In the genomic region with DNA sequence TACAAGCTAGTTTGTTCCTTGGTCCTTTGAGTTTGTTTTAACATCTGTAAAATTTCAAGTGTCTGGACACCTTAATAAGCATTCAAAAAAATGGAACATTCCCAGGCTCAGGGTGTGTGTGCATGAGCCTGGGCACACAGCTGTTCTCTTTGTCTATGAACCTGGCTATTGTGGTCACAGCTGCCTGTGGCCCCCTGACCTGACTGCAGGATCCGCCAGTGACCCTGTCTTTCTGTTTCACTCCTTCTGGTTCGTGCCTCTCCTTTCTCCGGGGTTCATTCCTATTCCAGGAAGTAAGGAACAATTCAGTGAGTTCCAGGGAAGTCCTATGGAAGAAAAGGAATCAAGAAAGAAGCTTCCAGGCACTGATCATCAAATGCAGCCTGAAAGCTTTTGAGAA, we compare ENCODE assay signal across 24 cellular contexts. TPM values are rescaled to one million over a fixed set of nuclear protein-coding genes. Genes with fewer than 3 reads are reported as not detected.
"Had no signal": no experiment of that assay in that cellular context is flagged by ENCODE, and none has a peak within 500 bp of the region (broad histone marks: within the 10 kb centered on the region; RNA-seq: fewer than 3 reads in every experiment).

No MANE protein-coding gene starts in this region.

- H3K9ac ChIP-seq: KMS-11, SK-N-SH had no signal

- DNase-seq: MM.1S, NCI-H1092 treated with DMSO at 0.1 percent for 48 hours, NCI-H1436, NCI-H187, NCI-H2029, NCI-H2081 treated with DMSO at 0.1 percent for 48 hours, NCI-H2171, NCI-H226, NCI-H446, NCI-H510A, NCI-H524 treated with DMSO at 0.1 percent for 48 hours, NCI-H774, Right ventricle myocardium superior, RPMI8226, SIG-M5, SK-N-SH had no signal

- FAIRE-seq: HTR-8/SVneo, K562, RCC 7860 had no signal

- H3K9me3 ChIP-seq: SK-N-SH had no signal

- ATAC-seq: K562 had no signal

- H3K36me3 Mint-ChIP-seq: IgD-negative memory B cell had no signal

- H3K27ac ChIP-seq: HL-60, KMS-11 had no signal

- H3K4me3 ChIP-seq: K562 had no signal

- H3K9me3 Mint-ChIP-seq: IgD-negative memory B cell had no signal

- H3K4me2 ChIP-seq: KMS-11, SK-N-SH had no signal

- H3K27me3 Mint-ChIP-seq: IgD-negative memory B cell had no signal

RNA-seq across cellular contexts. Expression of a gene that starts 35.6 kb away (rescaled TPM):
- total RNA-seq: K562, M059J, SK-MEL-5 had no signal
- polyA plus RNA-seq: IgD-negative memory B cell, K562, SK-N-SH had no signal
